In genomic region chr17:18038149-18038850, GRCh38 we compare ENCODE assay signal across 8 cellular contexts. TPM values are rescaled to one million over a fixed set of nuclear protein-coding genes. Genes with fewer than 3 reads are reported as not detected.
DNase-seq lines count a peak whose midpoint lies in the region; ATAC-seq and TF ChIP-seq lines count a peak whose summit lies in the region.

No MANE protein-coding gene starts in this region.

- H3K79me2 ChIP-seq in KMS-11 (ENCODE audit: insufficient read depth, low read depth): peaks cover 14% of the 10 kb centered on the region; the same call in 1 of the 2 replicates
- peaks cover 72% of the 10 kb centered on the region for H3K79me2 ChIP-seq in hepatocyte
- H3K79me2 ChIP-seq in smooth muscle cell (ENCODE audit: low read depth): peaks cover 55% of the 10 kb centered on the region

- POLR2A ChIA-PET in CD4-positive, alpha-beta T cell (lab: Charles Lee): interaction anchor here (0.6 to 2.8 kb wide), 2 partner anchors 11 to 66 kb away, joined by 3 to 8 read pairs; partner anchors contain the start of genes DRC3 and TOM1L2

- intact Hi-C loops in CD4-positive, alpha-beta T cell (cut with DNase I, micrococcal nuclease): loop anchor here (2.0 to 10.0 kb wide), 7 partner anchors 51 to 995 kb away; partner anchors contain the start of genes ALKBH5 (in 1 of the 2), DRC3 (in 1 of the 2), MED9 (in 1 of the 2) and MPRIP (in 1 of the 2)

- H3K36me3 Mint-ChIP-seq in CD4-positive, alpha-beta T cell (ENCODE audit: low read depth): peaks cover 11% of the 10 kb centered on the region

- no peaks in the 10 kb centered on the region for H3K9me2 ChIP-seq in hepatocyte (replicated peaks; ENCODE audit: insufficient read depth)

- peaks cover 37% of the 10 kb centered on the region for H3K4me1 ChIP-seq in KMS-11 (ENCODE audit: low read depth, poor library complexity, severe bottlenecking)
- H3K4me1 ChIP-seq in hepatocyte (ENCODE audit: insufficient read depth): peaks cover 9% of the 10 kb centered on the region
- H3K4me1 ChIP-seq in smooth muscle cell (ENCODE audit: low read depth): peaks cover 14% of the 10 kb centered on the region

- no peaks in the 10 kb centered on the region for H3K9me3 ChIP-seq in CD4-positive, alpha-beta T cell (ENCODE audit: control insufficient read depth, low read length)
- H3K9me3 ChIP-seq in hepatocyte (ENCODE audit: low read depth) (no peaks in the 10 kb centered on the region), smooth muscle cell (replicated peaks; ENCODE audit: low read depth) (no peaks in the 10 kb centered on the region)

- no peaks in the 10 kb centered on the region for H3F3A ChIP-seq in smooth muscle cell (ENCODE audit: low read depth)

- no peaks in the 10 kb centered on the region for H3K27me3 Mint-ChIP-seq in CD4-positive, alpha-beta T cell

- no peak for TF ChIP-seq CTCF in CD4-positive, alpha-beta T cell (IDR thresholded peaks at IDR 0.05)
- TF ChIP-seq CTCF in KMS-11 (conservative IDR thresholded peaks at IDR 0.05; ENCODE audit: low read depth, low read length) (no peak), hepatocyte (IDR thresholded peaks at IDR 0.05; ENCODE audit: poor library complexity) (no peak), smooth muscle cell (IDR thresholded peaks at IDR 0.05; ENCODE audit: borderline replicate concordance, insufficient read depth, poor library complexity, severe bottlenecking) (no peak)

- H3K36me3 ChIP-seq in KMS-11 (ENCODE audit: insufficient read depth) (no peaks in the 10 kb centered on the region), hepatocyte (replicated peaks; ENCODE audit: insufficient read depth, low read depth) (no peaks in the 10 kb centered on the region), smooth muscle cell (ENCODE audit: low read depth) (no peaks in the 10 kb centered on the region)

- no peaks in the 10 kb centered on the region for H3K9me3 Mint-ChIP-seq in CD4-positive, alpha-beta T cell

- H3K27ac ChIP-seq in CD4-positive, alpha-beta T cell (ENCODE audit: low read depth, low read length): peak overlapping the region; percentile 72
- H3K27ac ChIP-seq in KMS-11 (no peak overlapping the region), hepatocyte (peak overlapping the region; percentile 75), smooth muscle cell (ENCODE audit: low read depth) (peak overlapping the region; percentile 30)

- no peak for ATAC-seq in CD4-positive, alpha-beta T cell (ENCODE audit: poor library complexity)

- H2AFZ ChIP-seq in KMS-11 (ENCODE audit: low read depth) (peak overlapping the region; percentile 59; the same call in 1 of the 2 replicates), hepatocyte (peak overlapping the region; percentile 88), smooth muscle cell (ENCODE audit: low read depth) (peak overlapping the region; percentile 92)

- H3K4me2 ChIP-seq in KMS-11: peak overlapping the region; percentile 78
- peak overlapping the region; percentile 87 for H3K4me2 ChIP-seq in hepatocyte
- peak overlapping the region; percentile 95 for H3K4me2 ChIP-seq in smooth muscle cell

- H3K27ac Mint-ChIP-seq in CD4-positive, alpha-beta T cell: peak overlapping the region; percentile 91

- WGBS in hepatocyte (ENCODE audit: low lambda C conversion rate, missing lambda C conversion rate): 7% methylated on average over 13 of the region's 13 CpGs
- WGBS in smooth muscle cell (ENCODE audit: low lambda C conversion rate): 14% methylated on average over 13 of the region's 13 CpGs

- no peaks in the 10 kb centered on the region for H4K20me1 ChIP-seq in KMS-11 (ENCODE audit: insufficient read depth)
- no peaks in the 10 kb centered on the region for H4K20me1 ChIP-seq in hepatocyte (ENCODE audit: insufficient read depth, poor library complexity, severe bottlenecking)
- H4K20me1 ChIP-seq in smooth muscle cell (ENCODE audit: low read depth): peaks cover 15% of the 10 kb centered on the region

- DNase-seq in CD4-positive, alpha-beta T cell: no peak
- DNase-seq in activated T-cell treated with anti-CD3 and anti-CD28 coated beads for 4 hours (peak; percentile 4), hepatocyte (ENCODE audit: low spot score) (no peak), smooth muscle cell (lab: John Stamatoyannopoulos, UW; ENCODE audit: unreplicated experiment) (no peak), putamen (ENCODE audit: low spot score) (no peak), NCI-H1436 (lab: John Stamatoyannopoulos, UW) (no peak), H4 (ENCODE audit: low spot score) (no peak)

- no peak overlapping the region for H3K4me3 ChIP-seq in KMS-11 (IDR thresholded peaks at IDR 0.05; ENCODE audit: insufficient read depth, low read depth, low read length)
- peak overlapping the region; percentile 67 for H3K4me3 ChIP-seq in hepatocyte
- H3K4me3 ChIP-seq in smooth muscle cell: peak overlapping the region; percentile 84

- no peaks in the 10 kb centered on the region for H3K27me3 ChIP-seq in CD4-positive, alpha-beta T cell (ENCODE audit: control insufficient read depth, insufficient read depth, low read length)
- H3K27me3 ChIP-seq in KMS-11 (ENCODE audit: insufficient read depth, low read depth) (no peaks in the 10 kb centered on the region), hepatocyte (no peaks in the 10 kb centered on the region), smooth muscle cell (ENCODE audit: low read depth) (no peaks in the 10 kb centered on the region)

- peak overlapping the region; percentile 100 for H3K4me3 Mint-ChIP-seq in CD4-positive, alpha-beta T cell

- peaks cover 59% of the 10 kb centered on the region for H3K4me1 Mint-ChIP-seq in CD4-positive, alpha-beta T cell (ENCODE audit: low read depth)

- CTCF ChIA-PET in CD4-positive, alpha-beta T cell (lab: Charles Lee): no interaction called here

- peak overlapping the region; percentile 44; the same call in 1 of the 2 replicates for H3K9ac ChIP-seq in KMS-11
- H3K9ac ChIP-seq in smooth muscle cell (ENCODE audit: low read depth): peak overlapping the region; percentile 79

RNA-seq across cellular contexts. Expression of gene ATPAF2, which starts 0.7 kb away (rescaled TPM):
- 10 to 100 TPM; 20.8 to 21.9 TPM for total RNA-seq in CD4-positive, alpha-beta T cell
- total RNA-seq in hepatocyte: 16.8 and 17.9 TPM in 2 replicates
- 33.9 and 36.7 TPM in 2 replicates for polyA plus RNA-seq in hepatocyte
- total RNA-seq in smooth muscle cell: 9.8 and 32.3 TPM in 2 replicates
- polyA plus RNA-seq in smooth muscle cell: 31.0 and 51.9 TPM in 2 replicates
- 8.6 and 13.8 TPM in 2 replicates for total RNA-seq in H4 (2014; rRNA removed; shearing (Covaris generic))

RNA-seq across cellular contexts. Expression of gene GID4, which starts 0.9 kb away (rescaled TPM):
- 1 to 10 TPM; 3.4 to 3.7 TPM for total RNA-seq in CD4-positive, alpha-beta T cell
- total RNA-seq in hepatocyte (7.1 and 8.2 TPM in 2 replicates), smooth muscle cell (7.7 and 8.4 TPM in 2 replicates)
- polyA plus RNA-seq in hepatocyte (4.7 and 6.7 TPM in 2 replicates), smooth muscle cell (6.1 and 7.5 TPM in 2 replicates)
- 4.1 and 6.0 TPM in 2 replicates for total RNA-seq in H4 (2014; rRNA removed; shearing (Covaris generic))

RNA-seq across cellular contexts. Expression of gene DRG2, which starts 49.4 kb away (rescaled TPM):
- total RNA-seq in CD4-positive, alpha-beta T cell: 10 to 100 TPM; 38.9 to 40.6 TPM
- total RNA-seq in hepatocyte: 31.4 and 35.9 TPM in 2 replicates
- 36.6 and 38.4 TPM in 2 replicates for polyA plus RNA-seq in hepatocyte
- 24.5 and 25.3 TPM in 2 replicates for total RNA-seq in smooth muscle cell
- 32.5 and 36.6 TPM in 2 replicates for polyA plus RNA-seq in smooth muscle cell
- 46.6 and 61.5 TPM in 2 replicates for total RNA-seq in H4 (2014; rRNA removed; shearing (Covaris generic))
